In the genomic region with DNA sequence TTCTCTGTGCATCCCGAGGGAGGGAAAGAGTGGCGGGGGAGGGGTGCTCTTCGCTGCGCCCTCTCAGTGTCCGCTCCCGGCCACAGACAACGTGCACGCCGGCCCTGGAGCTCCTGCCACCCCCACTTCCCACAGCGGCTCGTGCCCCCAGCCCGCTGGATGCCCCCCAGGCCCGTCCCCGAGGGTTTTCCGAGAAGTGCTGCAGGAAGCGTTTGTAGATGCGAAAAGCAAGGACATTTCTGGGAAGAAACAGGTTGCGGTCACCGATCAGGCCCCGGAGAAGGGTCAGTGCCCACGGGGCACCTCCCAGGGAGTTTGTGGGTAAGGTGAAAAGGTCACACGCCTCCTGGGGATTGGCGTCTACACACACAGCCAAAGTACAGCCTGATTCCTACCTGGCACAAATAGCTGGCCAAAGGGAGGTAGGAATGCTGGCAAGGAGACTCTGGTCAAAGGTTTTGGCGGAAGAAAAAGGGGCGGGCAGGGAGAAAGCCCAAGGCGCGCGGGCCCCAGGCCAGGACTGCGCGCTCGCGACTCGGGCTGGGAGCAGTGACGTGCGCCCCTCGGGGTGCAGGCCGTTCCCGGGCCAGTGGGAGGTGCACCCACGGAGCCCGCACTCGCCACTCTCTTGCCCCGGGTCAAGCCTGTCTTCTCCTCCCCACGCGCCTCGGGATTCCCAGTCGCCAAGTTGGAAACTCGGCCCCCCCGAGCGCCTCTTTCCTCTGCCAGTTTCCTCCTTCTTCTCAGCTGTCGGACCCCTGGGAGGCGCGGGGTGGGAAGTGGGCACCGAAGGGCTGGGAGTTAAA, we compare ENCODE assay signal across 8 cellular contexts. TPM values are rescaled to one million over a fixed set of nuclear protein-coding genes. Genes with fewer than 3 reads are reported as not detected.
DNase-seq lines count a peak whose midpoint lies in the region; ATAC-seq, FAIRE-seq and TF ChIP-seq lines count a peak whose summit lies in the region.

No MANE protein-coding gene starts in this region.

- no peaks in the 10 kb centered on the region for H3K9me3 ChIP-seq in endothelial cell of umbilical vein (replicated peaks; ENCODE audit: control insufficient read depth, insufficient read depth, low read length)

- H3K9ac ChIP-seq in endothelial cell of umbilical vein (replicated peaks; ENCODE audit: extremely low read depth, insufficient read depth, low read length) = peak overlapping the region; percentile 78

- intact Hi-C loops in endothelial cell of umbilical vein (cut with micrococcal nuclease) = loop anchor here (10.0 kb wide), 3 partner anchors 329 to 919 kb away; no protein-coding TSS in a partner anchor

- no peak for TF ChIP-seq POLR2A in endothelial cell of umbilical vein (IDR thresholded peaks at IDR 0.05; ENCODE audit: low read depth, low read length)

- H3K4me1 ChIP-seq in endothelial cell of umbilical vein (ENCODE audit: control insufficient read depth, extremely low read depth, insufficient read depth, low read length) = peaks cover 29% of the 10 kb centered on the region

- peak overlapping the region; percentile 75 for H3K4me2 ChIP-seq in endothelial cell of umbilical vein (ENCODE audit: insufficient read depth, low read length)

- CTCF ChIA-PET in endothelial cell of umbilical vein (lab: Charles Lee) = interaction anchor here (0.8 to 6.2 kb wide), 11 partner anchors 22 to 1302 kb away, joined by 3 to 61 read pairs (median 3); no protein-coding TSS in a partner anchor

- no peaks in the 10 kb centered on the region for H3K27me3 ChIP-seq in endothelial cell of umbilical vein (ENCODE audit: control insufficient read depth in 2 of 2, insufficient read depth in 2 of 2, low read length in 2 of 2)

- H3K9me1 ChIP-seq in endothelial cell of umbilical vein (replicated peaks; ENCODE audit: control insufficient read depth, extremely low read depth, insufficient read depth, low read length) = no peaks in the 10 kb centered on the region

- H3K36me3 ChIP-seq in endothelial cell of umbilical vein (ENCODE audit: control insufficient read depth in 2 of 2, extremely low read depth in 1 of 2, insufficient read depth in 2 of 2, low read length in 2 of 2) = no peaks in the 10 kb centered on the region

- ATAC-seq in SK-N-SH treated with all-trans-retinoic acid at 6 μM for 48 hours = peak; percentile 14

- peak; percentile 16 for DNase-seq in NCI-H510A treated with DMSO at 0.1 percent for 48 hours (lab: John Stamatoyannopoulos, UW)
- no peak for DNase-seq in NCI-H510A (lab: John Stamatoyannopoulos, UW)
- peak; percentile 36 for DNase-seq in endothelial cell of umbilical vein (ENCODE audit: low read depth, low spot score)
- DNase-seq in mesenteric fat pad (ENCODE audit: low spot score) = peak; percentile 91
- peak; percentile 30 for DNase-seq in urothelium cell line (ENCODE audit: low spot score)
- no peak for DNase-seq in foreskin melanocyte
- DNase-seq in NCI-H2196 treated with DMSO at 0.1 percent for 48 hours (lab: John Stamatoyannopoulos, UW; ENCODE audit: unreplicated experiment) = no peak

- H2AFZ ChIP-seq in endothelial cell of umbilical vein (ENCODE audit: low read depth, low read length) = peak overlapping the region; percentile 81

- peak overlapping the region; percentile 90 to 100 (median 97) for H3K4me3 ChIP-seq in endothelial cell of umbilical vein (replicated peaks in 1 of 3; ENCODE audit: insufficient read depth in 1 of 3, low read depth in 1 of 3, low read length in 3 of 3)

- peak overlapping the region; percentile 37 for H3K27ac ChIP-seq in endothelial cell of umbilical vein (ENCODE audit: insufficient read depth, low read depth, low read length)

- TF ChIP-seq CTCF in endothelial cell of umbilical vein (IDR thresholded peaks at IDR 0.05; ENCODE audit: extremely low read depth in 1 of 2, insufficient read depth in 1 of 2, low read depth in 1 of 2, low read length in 2 of 2) = no peak

- peak; percentile 63 for FAIRE-seq in endothelial cell of umbilical vein (lab: Jason Lieb, UNC)
- no peak for FAIRE-seq in urothelium cell line (lab: Jason Lieb, UNC)

- no peaks in the 10 kb centered on the region for H4K20me1 ChIP-seq in endothelial cell of umbilical vein (replicated peaks; ENCODE audit: control insufficient read depth, extremely low read depth, insufficient read depth, low read length)

- dilution Hi-C loops in endothelial cell of umbilical vein (cut with MboI; ENCODE audit: extremely low pct_ligation_motif_present, low sequenced_read_pairs) = no loop called here

- POLR2A ChIA-PET in endothelial cell of umbilical vein (lab: Charles Lee) = no interaction called here

- no TSS peak for BruUV-seq in endothelial cell of umbilical vein (replicated peaks; lab: Mats Ljungman, UMichigan)

- peaks cover 56% of the 10 kb centered on the region for H3K79me2 ChIP-seq in endothelial cell of umbilical vein (ENCODE audit: control insufficient read depth, insufficient read depth, low read length)

TF ChIP-seq in SK-N-SH treated with all-trans-retinoic acid at 6 μM for 48 hours, 23 proteins besides CTCF, POLR2A, EP300 and RAD21:
- TF ChIP-seq ZC3H10 (CRISPR knock-in tag; IDR thresholded peaks at IDR 0.05) = no peak
- TF ChIP-seq, protein P1, sequence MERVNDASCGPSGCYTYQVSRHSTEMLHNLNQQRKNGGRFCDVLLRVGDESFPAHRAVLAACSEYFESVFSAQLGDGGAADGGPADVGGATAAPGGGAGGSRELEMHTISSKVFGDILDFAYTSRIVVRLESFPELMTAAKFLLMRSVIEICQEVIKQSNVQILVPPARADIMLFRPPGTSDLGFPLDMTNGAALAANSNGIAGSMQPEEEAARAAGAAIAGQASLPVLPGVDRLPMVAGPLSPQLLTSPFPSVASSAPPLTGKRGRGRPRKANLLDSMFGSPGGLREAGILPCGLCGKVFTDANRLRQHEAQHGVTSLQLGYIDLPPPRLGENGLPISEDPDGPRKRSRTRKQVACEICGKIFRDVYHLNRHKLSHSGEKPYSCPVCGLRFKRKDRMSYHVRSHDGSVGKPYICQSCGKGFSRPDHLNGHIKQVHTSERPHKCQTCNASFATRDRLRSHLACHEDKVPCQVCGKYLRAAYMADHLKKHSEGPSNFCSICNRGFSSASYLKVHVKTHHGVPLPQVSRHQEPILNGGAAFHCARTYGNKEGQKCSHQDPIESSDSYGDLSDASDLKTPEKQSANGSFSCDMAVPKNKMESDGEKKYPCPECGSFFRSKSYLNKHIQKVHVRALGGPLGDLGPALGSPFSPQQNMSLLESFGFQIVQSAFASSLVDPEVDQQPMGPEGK (CRISPR knock-in tag; IDR thresholded peaks at IDR 0.05; ENCODE audit: borderline replicate concordance) = peak; percentile 90; the same call in 1 of the 2 replicates

TF ChIP-seq in endothelial cell of umbilical vein, 7 proteins besides CTCF, POLR2A, EP300 and RAD21:
- TF ChIP-seq, protein P2, sequence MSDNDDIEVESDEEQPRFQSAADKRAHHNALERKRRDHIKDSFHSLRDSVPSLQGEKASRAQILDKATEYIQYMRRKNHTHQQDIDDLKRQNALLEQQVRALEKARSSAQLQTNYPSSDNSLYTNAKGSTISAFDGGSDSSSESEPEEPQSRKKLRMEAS (IDR thresholded peaks at IDR 0.05; ENCODE audit: insufficient read depth, insufficient read length) = no peak
- TF ChIP-seq FOS (IDR thresholded peaks at IDR 0.05; ENCODE audit: borderline replicate concordance, insufficient read depth, low read length) = no peak
- TF ChIP-seq MYC (IDR thresholded peaks at IDR 0.05; ENCODE audit: low read depth, low read length) = no peak
- TF ChIP-seq GATA2 (IDR thresholded peaks at IDR 0.05; ENCODE audit: insufficient read depth, insufficient read length, low read depth, low read length) = no peak
- TF ChIP-seq POLR2AphosphoS5 (IDR thresholded peaks at IDR 0.05; ENCODE audit: insufficient read depth, low read depth, low read length) = no peak
- no peak for TF ChIP-seq EZH2 (IDR thresholded peaks at IDR 0.05; ENCODE audit: borderline replicate concordance, low read depth, low read length, severe bottlenecking)
- no peak for TF ChIP-seq JUN (IDR thresholded peaks at IDR 0.05; ENCODE audit: borderline replicate concordance, insufficient read depth, insufficient read length, low read depth)
TF ChIP-seq in endothelial cell of umbilical vein: peak in this region for 0.

RNA-seq across cellular contexts. Expression of a gene that starts 1.5 kb away (rescaled TPM):
- total RNA-seq in endothelial cell of umbilical vein (245 and 306 TPM in 2 replicates), mesenteric fat pad (249 TPM)
- polyA plus RNA-seq in endothelial cell of umbilical vein = 104 and 122 TPM in 2 replicates
- polyA plus RNA-seq in endothelial cell of umbilical vein (2011; cell fraction: cytosol; rRNA removed) = 102 and 113 TPM in 2 replicates
- polyA plus RNA-seq in endothelial cell of umbilical vein (2011; cell fraction: nucleus; rRNA removed) = 172 and 240 TPM in 2 replicates
- polyA plus RNA-seq in endothelial cell of umbilical vein (2012) = 254 and 260 TPM in 2 replicates
- 288 and 312 TPM in 2 replicates for polyA minus RNA-seq in endothelial cell of umbilical vein
- polyA minus RNA-seq in endothelial cell of umbilical vein (2011; cell fraction: cytosol; rRNA and poly(A)+ RNA removed) = 21.4 TPM
- polyA minus RNA-seq in endothelial cell of umbilical vein (2011; cell fraction: nucleus; rRNA and poly(A)+ RNA removed) = 288 and 311 TPM in 2 replicates

Comparison
In these comparisons a context has a peak if more than half of its experiments do, and no peak if none do; other contexts are left out.
1. DNase-seq: peak in NCI-H510A treated with DMSO at 0.1 percent for 48 hours (single experiment), endothelial cell of umbilical vein (single experiment), mesenteric fat pad (single experiment) and urothelium cell line (single experiment); none in NCI-H510A (single experiment), foreskin melanocyte (single experiment) and NCI-H2196 treated with DMSO at 0.1 percent for 48 hours (single experiment).